ENCODE assay signal across 1 cellular context in the genomic region with DNA sequence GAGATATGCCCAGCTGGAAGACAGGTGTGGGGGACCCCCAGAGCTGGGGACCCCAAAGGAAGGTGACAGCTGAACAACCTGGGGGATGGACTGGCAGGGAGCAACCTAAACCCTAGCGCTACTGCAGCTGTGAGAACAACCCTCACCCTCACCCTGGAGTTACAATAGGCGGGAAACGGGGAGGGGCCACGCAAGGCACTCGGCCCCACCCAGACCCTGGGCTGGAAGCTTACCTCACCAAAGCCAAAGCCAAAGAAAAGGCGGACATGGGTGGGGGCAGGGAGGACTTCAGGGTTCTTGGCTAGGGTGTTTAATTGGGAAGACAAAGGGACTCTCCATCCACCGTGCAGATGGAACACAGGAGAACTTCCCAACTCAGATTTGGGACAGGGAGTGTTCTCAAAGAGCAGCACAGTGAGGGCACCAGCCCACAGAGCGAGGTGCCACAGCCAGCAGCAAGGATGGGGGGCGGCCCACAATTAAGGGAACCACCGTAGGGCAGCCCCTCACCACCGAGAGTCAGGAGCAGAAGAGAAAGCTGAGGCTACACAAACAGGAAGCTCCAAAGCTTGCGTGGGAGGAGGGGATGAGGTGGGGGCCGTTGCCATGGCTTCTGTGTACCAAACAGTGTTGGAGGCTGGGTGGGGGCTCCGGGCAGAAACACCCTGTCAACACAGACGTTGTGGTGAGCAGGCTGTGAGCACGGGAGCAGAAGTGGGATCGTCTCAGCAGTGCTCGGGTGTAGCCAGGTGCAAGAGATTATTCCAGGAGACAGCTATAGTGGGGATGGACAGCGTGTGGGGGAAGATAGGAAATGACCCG.
TF ChIP-seq lines count a peak whose summit lies in the region.

No MANE protein-coding gene starts in this region.

TF ChIP-seq in GM12878, 131 proteins besides CTCF, POLR2A, EP300 and RAD21 (continued from another document and continues in another):
- TF ChIP-seq, protein P1, sequence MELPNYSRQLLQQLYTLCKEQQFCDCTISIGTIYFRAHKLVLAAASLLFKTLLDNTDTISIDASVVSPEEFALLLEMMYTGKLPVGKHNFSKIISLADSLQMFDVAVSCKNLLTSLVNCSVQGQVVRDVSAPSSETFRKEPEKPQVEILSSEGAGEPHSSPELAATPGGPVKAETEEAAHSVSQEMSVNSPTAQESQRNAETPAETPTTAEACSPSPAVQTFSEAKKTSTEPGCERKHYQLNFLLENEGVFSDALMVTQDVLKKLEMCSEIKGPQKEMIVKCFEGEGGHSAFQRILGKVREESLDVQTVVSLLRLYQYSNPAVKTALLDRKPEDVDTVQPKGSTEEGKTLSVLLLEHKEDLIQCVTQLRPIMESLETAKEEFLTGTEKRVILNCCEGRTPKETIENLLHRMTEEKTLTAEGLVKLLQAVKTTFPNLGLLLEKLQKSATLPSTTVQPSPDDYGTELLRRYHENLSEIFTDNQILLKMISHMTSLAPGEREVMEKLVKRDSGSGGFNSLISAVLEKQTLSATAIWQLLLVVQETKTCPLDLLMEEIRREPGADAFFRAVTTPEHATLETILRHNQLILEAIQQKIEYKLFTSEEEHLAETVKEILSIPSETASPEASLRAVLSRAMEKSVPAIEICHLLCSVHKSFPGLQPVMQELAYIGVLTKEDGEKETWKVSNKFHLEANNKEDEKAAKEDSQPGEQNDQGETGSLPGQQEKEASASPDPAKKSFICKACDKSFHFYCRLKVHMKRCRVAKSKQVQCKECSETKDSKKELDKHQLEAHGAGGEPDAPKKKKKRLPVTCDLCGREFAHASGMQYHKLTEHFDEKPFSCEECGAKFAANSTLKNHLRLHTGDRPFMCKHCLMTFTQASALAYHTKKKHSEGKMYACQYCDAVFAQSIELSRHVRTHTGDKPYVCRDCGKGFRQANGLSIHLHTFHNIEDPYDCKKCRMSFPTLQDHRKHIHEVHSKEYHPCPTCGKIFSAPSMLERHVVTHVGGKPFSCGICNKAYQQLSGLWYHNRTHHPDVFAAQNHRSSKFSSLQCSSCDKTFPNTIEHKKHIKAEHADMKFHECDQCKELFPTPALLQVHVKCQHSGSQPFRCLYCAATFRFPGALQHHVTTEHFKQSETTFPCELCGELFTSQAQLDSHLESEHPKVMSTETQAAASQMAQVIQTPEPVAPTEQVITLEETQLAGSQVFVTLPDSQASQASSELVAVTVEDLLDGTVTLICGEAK (IDR thresholded peaks at IDR 0.05; ENCODE audit: borderline replicate concordance): peak; percentile 64; the same call in 1 of the 2 replicates
- TF ChIP-seq, protein P2, sequence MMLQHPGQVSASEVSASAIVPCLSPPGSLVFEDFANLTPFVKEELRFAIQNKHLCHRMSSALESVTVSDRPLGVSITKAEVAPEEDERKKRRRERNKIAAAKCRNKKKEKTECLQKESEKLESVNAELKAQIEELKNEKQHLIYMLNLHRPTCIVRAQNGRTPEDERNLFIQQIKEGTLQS (IDR thresholded peaks at IDR 0.05; ENCODE audit: borderline replicate concordance, extremely low read depth, low read depth, low read length): no peak
- peak; percentile 84; the same call in 1 of the 2 replicates for TF ChIP-seq ZBED1 (IDR thresholded peaks at IDR 0.05; ENCODE audit: borderline replicate concordance)
- TF ChIP-seq FOXK2 (IDR thresholded peaks at IDR 0.05): peak; percentile 83
- TF ChIP-seq, protein P3, sequence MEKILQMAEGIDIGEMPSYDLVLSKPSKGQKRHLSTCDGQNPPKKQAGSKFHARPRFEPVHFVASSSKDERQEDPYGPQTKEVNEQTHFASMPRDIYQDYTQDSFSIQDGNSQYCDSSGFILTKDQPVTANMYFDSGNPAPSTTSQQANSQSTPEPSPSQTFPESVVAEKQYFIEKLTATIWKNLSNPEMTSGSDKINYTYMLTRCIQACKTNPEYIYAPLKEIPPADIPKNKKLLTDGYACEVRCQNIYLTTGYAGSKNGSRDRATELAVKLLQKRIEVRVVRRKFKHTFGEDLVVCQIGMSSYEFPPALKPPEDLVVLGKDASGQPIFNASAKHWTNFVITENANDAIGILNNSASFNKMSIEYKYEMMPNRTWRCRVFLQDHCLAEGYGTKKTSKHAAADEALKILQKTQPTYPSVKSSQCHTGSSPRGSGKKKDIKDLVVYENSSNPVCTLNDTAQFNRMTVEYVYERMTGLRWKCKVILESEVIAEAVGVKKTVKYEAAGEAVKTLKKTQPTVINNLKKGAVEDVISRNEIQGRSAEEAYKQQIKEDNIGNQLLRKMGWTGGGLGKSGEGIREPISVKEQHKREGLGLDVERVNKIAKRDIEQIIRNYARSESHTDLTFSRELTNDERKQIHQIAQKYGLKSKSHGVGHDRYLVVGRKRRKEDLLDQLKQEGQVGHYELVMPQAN (conservative IDR thresholded peaks at IDR 0.05): peak; percentile 61
- peak; percentile 62; the same call in 1 of the 2 replicates for TF ChIP-seq SMAD5 (IDR thresholded peaks at IDR 0.05; ENCODE audit: low read depth)
- no peak for TF ChIP-seq ZZZ3 (IDR thresholded peaks at IDR 0.05; ENCODE audit: control insufficient read depth, insufficient read length, low read depth)
- TF ChIP-seq, protein P4, sequence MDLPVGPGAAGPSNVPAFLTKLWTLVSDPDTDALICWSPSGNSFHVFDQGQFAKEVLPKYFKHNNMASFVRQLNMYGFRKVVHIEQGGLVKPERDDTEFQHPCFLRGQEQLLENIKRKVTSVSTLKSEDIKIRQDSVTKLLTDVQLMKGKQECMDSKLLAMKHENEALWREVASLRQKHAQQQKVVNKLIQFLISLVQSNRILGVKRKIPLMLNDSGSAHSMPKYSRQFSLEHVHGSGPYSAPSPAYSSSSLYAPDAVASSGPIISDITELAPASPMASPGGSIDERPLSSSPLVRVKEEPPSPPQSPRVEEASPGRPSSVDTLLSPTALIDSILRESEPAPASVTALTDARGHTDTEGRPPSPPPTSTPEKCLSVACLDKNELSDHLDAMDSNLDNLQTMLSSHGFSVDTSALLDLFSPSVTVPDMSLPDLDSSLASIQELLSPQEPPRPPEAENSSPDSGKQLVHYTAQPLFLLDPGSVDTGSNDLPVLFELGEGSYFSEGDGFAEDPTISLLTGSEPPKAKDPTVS (IDR thresholded peaks at IDR 0.05; ENCODE audit: low read depth, low read length): no peak
- TF ChIP-seq, protein P5, sequence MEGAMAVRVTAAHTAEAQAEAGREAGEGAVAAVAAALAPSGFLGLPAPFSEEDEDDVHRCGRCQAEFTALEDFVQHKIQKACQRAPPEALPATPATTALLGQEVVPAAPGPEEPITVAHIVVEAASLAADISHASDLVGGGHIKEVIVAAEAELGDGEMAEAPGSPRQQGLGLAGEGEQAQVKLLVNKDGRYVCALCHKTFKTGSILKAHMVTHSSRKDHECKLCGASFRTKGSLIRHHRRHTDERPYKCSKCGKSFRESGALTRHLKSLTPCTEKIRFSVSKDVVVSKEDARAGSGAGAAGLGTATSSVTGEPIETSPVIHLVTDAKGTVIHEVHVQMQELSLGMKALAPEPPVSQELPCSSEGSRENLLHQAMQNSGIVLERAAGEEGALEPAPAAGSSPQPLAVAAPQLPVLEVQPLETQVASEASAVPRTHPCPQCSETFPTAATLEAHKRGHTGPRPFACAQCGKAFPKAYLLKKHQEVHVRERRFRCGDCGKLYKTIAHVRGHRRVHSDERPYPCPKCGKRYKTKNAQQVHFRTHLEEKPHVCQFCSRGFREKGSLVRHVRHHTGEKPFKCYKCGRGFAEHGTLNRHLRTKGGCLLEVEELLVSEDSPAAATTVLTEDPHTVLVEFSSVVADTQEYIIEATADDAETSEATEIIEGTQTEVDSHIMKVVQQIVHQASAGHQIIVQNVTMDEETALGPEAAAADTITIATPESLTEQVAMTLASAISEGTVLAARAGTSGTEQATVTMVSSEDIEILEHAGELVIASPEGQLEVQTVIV (IDR thresholded peaks at IDR 0.05; ENCODE audit: borderline replicate concordance, partially characterized antibody): peak; percentile 17
- no peak for TF ChIP-seq STAT1 (conservative IDR thresholded peaks at IDR 0.05)
- peak; percentile 98 for TF ChIP-seq TBL1XR1 (IDR thresholded peaks at IDR 0.05; ENCODE audit: low read depth, low read length)
- no peak for TF ChIP-seq ZSCAN29 (IDR thresholded peaks at IDR 0.05)
- TF ChIP-seq CREM (IDR thresholded peaks at IDR 0.05; ENCODE audit: low read depth): peak; percentile 61
- TF ChIP-seq, protein P6, sequence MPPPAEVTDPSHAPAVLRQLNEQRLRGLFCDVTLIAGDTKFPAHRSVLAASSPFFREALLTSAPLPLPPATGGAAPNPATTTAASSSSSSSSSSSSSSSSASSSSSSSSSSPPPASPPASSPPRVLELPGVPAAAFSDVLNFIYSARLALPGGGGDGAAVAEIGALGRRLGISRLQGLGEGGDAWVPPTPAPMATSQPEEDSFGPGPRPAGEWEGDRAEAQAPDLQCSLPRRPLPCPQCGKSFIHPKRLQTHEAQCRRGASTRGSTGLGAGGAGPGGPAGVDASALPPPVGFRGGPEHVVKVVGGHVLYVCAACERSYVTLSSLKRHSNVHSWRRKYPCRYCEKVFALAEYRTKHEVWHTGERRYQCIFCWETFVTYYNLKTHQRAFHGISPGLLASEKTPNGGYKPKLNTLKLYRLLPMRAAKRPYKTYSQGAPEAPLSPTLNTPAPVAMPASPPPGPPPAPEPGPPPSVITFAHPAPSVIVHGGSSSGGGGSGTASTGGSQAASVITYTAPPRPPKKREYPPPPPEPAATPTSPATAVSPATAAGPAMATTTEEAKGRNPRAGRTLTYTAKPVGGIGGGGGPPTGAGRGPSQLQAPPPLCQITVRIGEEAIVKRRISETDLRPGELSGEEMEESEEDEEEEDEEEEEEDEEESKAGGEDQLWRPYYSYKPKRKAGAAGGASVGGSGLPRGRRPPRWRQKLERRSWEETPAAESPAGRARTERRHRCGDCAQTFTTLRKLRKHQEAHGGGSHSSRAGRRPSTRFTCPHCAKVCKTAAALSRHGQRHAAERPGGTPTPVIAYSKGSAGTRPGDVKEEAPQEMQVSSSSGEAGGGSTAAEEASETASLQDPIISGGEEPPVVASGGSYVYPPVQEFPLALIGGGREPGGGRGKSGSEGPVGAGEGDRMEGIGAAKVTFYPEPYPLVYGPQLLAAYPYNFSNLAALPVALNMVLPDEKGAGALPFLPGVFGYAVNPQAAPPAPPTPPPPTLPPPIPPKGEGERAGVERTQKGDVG (CRISPR knock-in tag; IDR thresholded peaks at IDR 0.05): no peak
- TF ChIP-seq PAX5 (IDR thresholded peaks at IDR 0.05; ENCODE audit: borderline replicate concordance, low read depth, low read length): peak; percentile 94
- TF ChIP-seq CHD4 (IDR thresholded peaks at IDR 0.05): no peak
- TF ChIP-seq, protein P7, sequence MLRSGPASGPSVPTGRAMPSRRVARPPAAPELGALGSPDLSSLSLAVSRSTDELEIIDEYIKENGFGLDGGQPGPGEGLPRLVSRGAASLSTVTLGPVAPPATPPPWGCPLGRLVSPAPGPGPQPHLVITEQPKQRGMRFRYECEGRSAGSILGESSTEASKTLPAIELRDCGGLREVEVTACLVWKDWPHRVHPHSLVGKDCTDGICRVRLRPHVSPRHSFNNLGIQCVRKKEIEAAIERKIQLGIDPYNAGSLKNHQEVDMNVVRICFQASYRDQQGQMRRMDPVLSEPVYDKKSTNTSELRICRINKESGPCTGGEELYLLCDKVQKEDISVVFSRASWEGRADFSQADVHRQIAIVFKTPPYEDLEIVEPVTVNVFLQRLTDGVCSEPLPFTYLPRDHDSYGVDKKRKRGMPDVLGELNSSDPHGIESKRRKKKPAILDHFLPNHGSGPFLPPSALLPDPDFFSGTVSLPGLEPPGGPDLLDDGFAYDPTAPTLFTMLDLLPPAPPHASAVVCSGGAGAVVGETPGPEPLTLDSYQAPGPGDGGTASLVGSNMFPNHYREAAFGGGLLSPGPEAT (IDR thresholded peaks at IDR 0.05; ENCODE audit: low read depth): peak; percentile 97
- no peak for TF ChIP-seq MYB (IDR thresholded peaks at IDR 0.05; ENCODE audit: borderline replicate concordance, low read depth, low read length)
- TF ChIP-seq STAT3 (IDR thresholded peaks at IDR 0.05; ENCODE audit: low read depth, low read length): no peak
- no peak for TF ChIP-seq SREBF1 (IDR thresholded peaks at IDR 0.05; ENCODE audit: low read length)
- TF ChIP-seq JUND (IDR thresholded peaks at IDR 0.05; ENCODE audit: low read depth, low read length): no peak
- peak; percentile 75; the same call in 1 of the 2 replicates for TF ChIP-seq TCF12 (IDR thresholded peaks at IDR 0.05; ENCODE audit: low read depth, low read length)
- TF ChIP-seq, protein P8, sequence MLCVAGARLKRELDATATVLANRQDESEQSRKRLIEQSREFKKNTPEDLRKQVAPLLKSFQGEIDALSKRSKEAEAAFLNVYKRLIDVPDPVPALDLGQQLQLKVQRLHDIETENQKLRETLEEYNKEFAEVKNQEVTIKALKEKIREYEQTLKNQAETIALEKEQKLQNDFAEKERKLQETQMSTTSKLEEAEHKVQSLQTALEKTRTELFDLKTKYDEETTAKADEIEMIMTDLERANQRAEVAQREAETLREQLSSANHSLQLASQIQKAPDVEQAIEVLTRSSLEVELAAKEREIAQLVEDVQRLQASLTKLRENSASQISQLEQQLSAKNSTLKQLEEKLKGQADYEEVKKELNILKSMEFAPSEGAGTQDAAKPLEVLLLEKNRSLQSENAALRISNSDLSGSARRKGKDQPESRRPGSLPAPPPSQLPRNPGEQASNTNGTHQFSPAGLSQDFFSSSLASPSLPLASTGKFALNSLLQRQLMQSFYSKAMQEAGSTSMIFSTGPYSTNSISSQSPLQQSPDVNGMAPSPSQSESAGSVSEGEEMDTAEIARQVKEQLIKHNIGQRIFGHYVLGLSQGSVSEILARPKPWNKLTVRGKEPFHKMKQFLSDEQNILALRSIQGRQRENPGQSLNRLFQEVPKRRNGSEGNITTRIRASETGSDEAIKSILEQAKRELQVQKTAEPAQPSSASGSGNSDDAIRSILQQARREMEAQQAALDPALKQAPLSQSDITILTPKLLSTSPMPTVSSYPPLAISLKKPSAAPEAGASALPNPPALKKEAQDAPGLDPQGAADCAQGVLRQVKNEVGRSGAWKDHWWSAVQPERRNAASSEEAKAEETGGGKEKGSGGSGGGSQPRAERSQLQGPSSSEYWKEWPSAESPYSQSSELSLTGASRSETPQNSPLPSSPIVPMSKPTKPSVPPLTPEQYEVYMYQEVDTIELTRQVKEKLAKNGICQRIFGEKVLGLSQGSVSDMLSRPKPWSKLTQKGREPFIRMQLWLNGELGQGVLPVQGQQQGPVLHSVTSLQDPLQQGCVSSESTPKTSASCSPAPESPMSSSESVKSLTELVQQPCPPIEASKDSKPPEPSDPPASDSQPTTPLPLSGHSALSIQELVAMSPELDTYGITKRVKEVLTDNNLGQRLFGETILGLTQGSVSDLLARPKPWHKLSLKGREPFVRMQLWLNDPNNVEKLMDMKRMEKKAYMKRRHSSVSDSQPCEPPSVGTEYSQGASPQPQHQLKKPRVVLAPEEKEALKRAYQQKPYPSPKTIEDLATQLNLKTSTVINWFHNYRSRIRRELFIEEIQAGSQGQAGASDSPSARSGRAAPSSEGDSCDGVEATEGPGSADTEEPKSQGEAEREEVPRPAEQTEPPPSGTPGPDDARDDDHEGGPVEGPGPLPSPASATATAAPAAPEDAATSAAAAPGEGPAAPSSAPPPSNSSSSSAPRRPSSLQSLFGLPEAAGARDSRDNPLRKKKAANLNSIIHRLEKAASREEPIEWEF (IDR thresholded peaks at IDR 0.05; ENCODE audit: insufficient replicate concordance, low read depth, low read length): no peak
- TF ChIP-seq ZNF207 (IDR thresholded peaks at IDR 0.05; ENCODE audit: borderline replicate concordance): 0 out of 2 replicates have a peak, but pooled peaks have one; percentile 65
